In genomic region chrX:39753296-39753996, GRCh38 we compare ENCODE assay signal across 10 cellular contexts.
DNase-seq lines count a peak whose midpoint lies in the region; ATAC-seq and TF ChIP-seq lines count a peak whose summit lies in the region.
"Had no signal": no experiment of that assay in that cellular context is flagged by ENCODE, and none has a peak within 500 bp of the region (broad histone marks: within the 10 kb centered on the region; RNA-seq: fewer than 3 reads in every experiment).

No MANE protein-coding gene starts in this region.

- no peak overlapping the region for H2AFZ ChIP-seq in hepatocyte

- TF ChIP-seq CTCF in hepatocyte (IDR thresholded peaks at IDR 0.05; ENCODE audit: poor library complexity) (no peak), thoracic aorta (IDR thresholded peaks at IDR 0.05) (no peak)

- no peak for ATAC-seq in thoracic aorta (ENCODE audit: insufficient number of reproducible peaks, low FRiP score, low read depth)

- 79% methylated on average over 8 of the region's 8 CpGs for WGBS in hepatocyte (ENCODE audit: low lambda C conversion rate, missing lambda C conversion rate)

- H3K4me2 ChIP-seq in hepatocyte = no peak overlapping the region

- no peaks in the 10 kb centered on the region for H3K9me3 ChIP-seq in hepatocyte (ENCODE audit: low read depth)
- H3K9me3 ChIP-seq in thoracic aorta = no peaks in the 10 kb centered on the region
- H3K9me3 ChIP-seq: colonic mucosa had no signal

- H3K4me1 ChIP-seq in hepatocyte (ENCODE audit: insufficient read depth) (peaks cover 20% of the 10 kb centered on the region), thoracic aorta (ENCODE audit: control insufficient read depth in 1 of 2, low read depth in 2 of 2) (peaks cover 14 to 45% of the 10 kb centered on the region in 2 donors)
- H3K4me1 ChIP-seq: colonic mucosa had no signal

- H3K27me3 ChIP-seq in hepatocyte (no peaks in the 10 kb centered on the region), thoracic aorta (replicated peaks; ENCODE audit: insufficient read depth) (no peaks in the 10 kb centered on the region)
- H3K27me3 ChIP-seq: colonic mucosa had no signal

- peak overlapping the region; percentile 56 for H3K27ac ChIP-seq in hepatocyte
- peak overlapping the region; percentile 63 to 93 for H3K27ac ChIP-seq in thoracic aorta
- H3K27ac ChIP-seq: colonic mucosa had no signal

- H3K36me3 ChIP-seq in hepatocyte (replicated peaks; ENCODE audit: insufficient read depth, low read depth) (no peaks in the 10 kb centered on the region), thoracic aorta (no peaks in the 10 kb centered on the region)
- H3K36me3 ChIP-seq: colonic mucosa had no signal

- DNase-seq in NCI-H2171 treated with DMSO at 0.1 percent for 48 hours (lab: John Stamatoyannopoulos, UW) = peak; percentile 46
- DNase-seq in NCI-H2171 (lab: John Stamatoyannopoulos, UW) = no peak
- DNase-seq in SW480 (ENCODE audit: low spot score) = peak; percentile 42
- DNase-seq in hepatocyte (ENCODE audit: low spot score) = peak; percentile 69
- DNase-seq in thoracic aorta (ENCODE audit: low spot score) = no peak
- no peak for DNase-seq in NCI-H2081 (lab: John Stamatoyannopoulos, UW)
- no peak for DNase-seq in stimulated activated CD4-positive, alpha-beta T cell treated with anti-CD3 and anti-CD28 coated beads, Interleukin-4, amount 100 ng/mL, for 24 hours
- DNase-seq in ACHN = no peak
- DNase-seq: naive B cell had no signal

- H4K20me1 ChIP-seq in hepatocyte (ENCODE audit: insufficient read depth, poor library complexity, severe bottlenecking) = no peaks in the 10 kb centered on the region

- in situ Hi-C loops in ACHN (cut with HindIII; ENCODE audit: low pct_ligation_motif_present, low pct_unique_long_range_greater_than_20kb, low sequenced_read_pairs) = no loop called here

- no peak overlapping the region for H3K4me3 ChIP-seq in hepatocyte
- no peak overlapping the region for H3K4me3 ChIP-seq in thoracic aorta
- H3K4me3 ChIP-seq: colonic mucosa had no signal

- no peaks in the 10 kb centered on the region for H3K9me2 ChIP-seq in hepatocyte (replicated peaks; ENCODE audit: insufficient read depth)

- H3K79me2 ChIP-seq in hepatocyte = no peaks in the 10 kb centered on the region

Comparison
In these comparisons a context has a peak if more than half of its experiments do, and no peak if none do; other contexts are left out.
1. DNase-seq: peak in NCI-H2171 treated with DMSO at 0.1 percent for 48 hours (single experiment), SW480 (single experiment) and hepatocyte (single experiment); none in NCI-H2171 (single experiment), thoracic aorta (single experiment), NCI-H2081 (0 of 2), stimulated activated CD4-positive, alpha-beta T cell treated with anti-CD3 and anti-CD28 coated beads, Interleukin-4, amount 100 ng/mL, for 24 hours (single experiment) and ACHN (single experiment).